In genomic region chr6:33077908-33078307, GRCh38 we compare ENCODE assay signal across 20 cellular contexts. TPM values are rescaled to one million over a fixed set of nuclear protein-coding genes. Genes with fewer than 3 reads are reported as not detected.
DNase-seq lines count a peak whose midpoint lies in the region; ATAC-seq and TF ChIP-seq lines count a peak whose summit lies in the region.
"Had no signal": no experiment of that assay in that cellular context is flagged by ENCODE, and none has a peak within 500 bp of the region (broad histone marks: within the 10 kb centered on the region; RNA-seq: fewer than 3 reads in every experiment).

No MANE protein-coding gene starts in this region.

- H3K9me3 Mint-ChIP-seq in activated T-helper 17 cell treated with anti-CD3 and anti-CD28 coated beads, Interleukin-2, amount 50 U/mL, for 72 hours = no peaks in the 10 kb centered on the region
- H3K9me3 Mint-ChIP-seq in natural killer cell = no peaks in the 10 kb centered on the region
- H3K9me3 Mint-ChIP-seq: GM23338 had no signal

- no peaks in the 10 kb centered on the region for H3K36me3 Mint-ChIP-seq in activated T-helper 17 cell treated with anti-CD3 and anti-CD28 coated beads, Interleukin-2, amount 50 U/mL, for 72 hours (ENCODE audit: low read depth)
- H3K36me3 Mint-ChIP-seq in natural killer cell = no peaks in the 10 kb centered on the region

- intact Hi-C loops in natural killer cell (cut with micrococcal nuclease) = no loop called here

- peaks cover 32% of the 10 kb centered on the region for H3K4me1 Mint-ChIP-seq in activated T-helper 17 cell treated with anti-CD3 and anti-CD28 coated beads, Interleukin-2, amount 50 U/mL, for 72 hours
- peaks cover 64 to 77% of the 10 kb centered on the region in 2 donors for H3K4me1 Mint-ChIP-seq in natural killer cell

- no peaks in the 10 kb centered on the region for H3K27me3 Mint-ChIP-seq in activated T-helper 17 cell treated with anti-CD3 and anti-CD28 coated beads, Interleukin-2, amount 50 U/mL, for 72 hours
- peaks cover 0 to 11% of the 10 kb centered on the region in 2 donors for H3K27me3 Mint-ChIP-seq in natural killer cell (ENCODE audit: low read depth in 2 of 2)

- H3K4me3 Mint-ChIP-seq in activated T-helper 17 cell treated with anti-CD3 and anti-CD28 coated beads, Interleukin-2, amount 50 U/mL, for 72 hours = peak overlapping the region; percentile 81
- H3K4me3 Mint-ChIP-seq in natural killer cell = peak overlapping the region; percentile 76
- H3K4me3 Mint-ChIP-seq: GM23338 had no signal

- no peak for ATAC-seq in activated T-helper 17 cell treated with anti-CD3 and anti-CD28 coated beads, Interleukin-2, amount 50 U/mL, for 72 hours (replicated peaks)
- ATAC-seq in natural killer cell = no peak
- no peak for ATAC-seq in GM19463 (IDR thresholded peaks at IDR 0.05; ENCODE audit: unreplicated experiment)
- ATAC-seq: GM23338 had no signal

- no peak overlapping the region for H3K27ac Mint-ChIP-seq in activated T-helper 17 cell treated with anti-CD3 and anti-CD28 coated beads, Interleukin-2, amount 50 U/mL, for 72 hours
- peak overlapping the region in 1 of 2 donors; percentile 3 for H3K27ac Mint-ChIP-seq in natural killer cell
- H3K27ac Mint-ChIP-seq: GM23338 had no signal

- DNase-seq in CD1c-positive myeloid dendritic cell (ENCODE audit: extremely low spot score) (peak; percentile 64), GM10266 (ENCODE audit: extremely low spot score) (no peak), natural killer cell (no peak), NCI-H510A (lab: John Stamatoyannopoulos, UW) (no peak)
- no peak for DNase-seq in activated CD8-positive, alpha-beta memory T cell treated with anti-CD3 and anti-CD28 coated beads for 24 hours
- no peak for DNase-seq in NK-92 treated with Interleukin-12 subunit alpha and Interleukin-12 subunit beta, amount 100 ng/mL, for 24 hours (lab: John Stamatoyannopoulos, UW)
- DNase-seq: activated CD4-positive, CD25-positive, alpha-beta regulatory T cell; activated CD8-positive, alpha-beta memory T cell treated with anti-CD3 and anti-CD28 coated beads, Interleukin-2, amount 50 U/mL, for 4 hours; activated naive CD4-positive, alpha-beta T cell treated with anti-CD3 and anti-CD28 coated beads, Interleukin-2, amount 50 U/mL, for 16 hours; DMS153; Kasumi-1; kidney; NCI-H1105 treated with DMSO at 0.1 percent for 48 hours; NCI-H2171; sigmoid colon; stimulated activated CD4-positive, alpha-beta T cell treated with anti-CD3 and anti-CD28 coated beads, Interleukin-2, amount 100 ng/mL, for 48 hours; thyroid gland had no signal

- TF ChIP-seq CTCF in GM10266 (IDR thresholded peaks at IDR 0.05; ENCODE audit: control insufficient read depth, insufficient read depth, low read depth, missing control alignments) (peak; percentile 14), natural killer cell (IDR thresholded peaks at IDR 0.05) (no peak)

RNA-seq across cellular contexts. Expression of gene HLA-DPB1, which starts 2.1 kb away (rescaled TPM):
- 10 to 100 TPM; 21.4 to 69.1 TPM for total RNA-seq in activated T-helper 17 cell treated with anti-CD3 and anti-CD28 coated beads, Interleukin-2, amount 50 U/mL, for 72 hours
- 100 to 1,000 TPM in 1 of 3 donors, 10 to 100 TPM in 2; 55.2 to 131 (median 77.1) TPM for total RNA-seq in natural killer cell

RNA-seq across cellular contexts. Expression of gene HLA-DPA1, which starts 4.5 kb away (rescaled TPM):
- 100 to 1,000 TPM in 1 of 2 donors, 10 to 100 TPM in 1; 40.5 to 136 TPM for total RNA-seq in activated T-helper 17 cell treated with anti-CD3 and anti-CD28 coated beads, Interleukin-2, amount 50 U/mL, for 72 hours
- total RNA-seq in natural killer cell = 100 to 1,000 TPM in 1 of 3 donors, 10 to 100 TPM in 2; 43.1 to 135 (median 73.5) TPM
